Comparison of ENCODE assay signal across 11 cellular contexts in the genomic region with DNA sequence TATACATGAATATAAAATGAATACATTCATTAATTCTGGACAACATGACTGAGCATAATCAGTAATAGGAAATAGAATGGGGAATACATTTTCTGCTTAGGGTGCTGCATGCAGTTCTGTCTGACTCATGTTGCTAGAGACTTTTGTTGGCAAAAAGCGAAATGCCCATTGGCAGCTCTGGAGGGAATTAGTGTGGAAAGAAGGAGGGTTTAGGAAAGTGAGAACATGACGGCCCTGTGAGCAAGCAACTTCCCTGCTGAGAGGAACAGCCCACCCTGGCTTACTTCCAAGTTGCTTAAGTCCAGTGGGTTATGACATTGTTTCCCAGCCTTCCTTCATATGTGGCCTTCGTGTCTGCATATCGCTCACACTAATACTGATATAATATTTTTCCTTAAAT. TPM values are rescaled to one million over a fixed set of nuclear protein-coding genes. Genes with fewer than 3 reads are reported as not detected.
DNase-seq lines count a peak whose midpoint lies in the region; ATAC-seq and TF ChIP-seq lines count a peak whose summit lies in the region.
"Had no signal": no experiment of that assay in that cellular context is flagged by ENCODE, and none has a peak within 500 bp of the region (broad histone marks: within the 10 kb centered on the region; RNA-seq: fewer than 3 reads in every experiment).

No MANE protein-coding gene starts in this region.

- TF ChIP-seq CTCF in CD14-positive monocyte (IDR thresholded peaks at IDR 0.05) (no peak), colonic mucosa (IDR thresholded peaks at IDR 0.05) (no peak), esophagus squamous epithelium (IDR thresholded peaks at IDR 0.05) (no peak)

- H3K27ac ChIP-seq in colonic mucosa (no peak overlapping the region), mesenchymal stem cell (ENCODE audit: low read length, poor library complexity, severe bottlenecking) (no peak overlapping the region), neuronal stem cell (replicated peaks; ENCODE audit: low read length) (no peak overlapping the region), esophagus squamous epithelium (peak overlapping the region in 2 of 4 donors; percentile 49 to 58)

- H2BK5ac ChIP-seq in mesenchymal stem cell (ENCODE audit: low read depth, low read length, poor library complexity, severe bottlenecking) (no peak overlapping the region), neuronal stem cell (ENCODE audit: low read length) (no peak overlapping the region)

- H3K4me1 Mint-ChIP-seq in CD14-positive monocyte = peaks cover 25% of the 10 kb centered on the region

- H2BK12ac ChIP-seq in mesenchymal stem cell (ENCODE audit: low read length in 2 of 2) (peak overlapping the region in 1 of 2 experiments; percentile 31), neuronal stem cell (ENCODE audit: low read length) (no peak overlapping the region)

- peaks cover 8% of the 10 kb centered on the region for H3K79me1 ChIP-seq in mesenchymal stem cell (replicated peaks; ENCODE audit: low read length, poor library complexity, severe bottlenecking)
- H3K79me1 ChIP-seq in neuronal stem cell (ENCODE audit: low read depth, low read length) = no peaks in the 10 kb centered on the region

- H3K14ac ChIP-seq in mesenchymal stem cell (ENCODE audit: low read length in 2 of 2) (no peak overlapping the region), neuronal stem cell (ENCODE audit: low read length) (no peak overlapping the region)

- H3K27me3 Mint-ChIP-seq in CD14-positive monocyte (ENCODE audit: low read depth in 3 of 3) = peaks cover 0 to 2% (median 0%) of the 10 kb centered on the region in 3 donors

- no peaks in the 10 kb centered on the region for H3K36me3 ChIP-seq in colonic mucosa
- H3K36me3 ChIP-seq in mesenchymal stem cell (ENCODE audit: control insufficient read depth in 1 of 2, insufficient read depth in 2 of 2, low read depth in 1 of 2, low read length in 2 of 2) = no peaks in the 10 kb centered on the region
- peaks cover 8 to 37% of the 10 kb centered on the region in 2 donors for H3K36me3 ChIP-seq in neuronal stem cell (replicated peaks in 1 of 2; ENCODE audit: control insufficient read depth in 2 of 2, insufficient read depth in 2 of 2, low read length in 2 of 2)
- peaks cover 0 to 1% (median 0%) of the 10 kb centered on the region in 3 donors for H3K36me3 ChIP-seq in esophagus squamous epithelium

- peak; percentile 63 for DNase-seq in CD14-positive monocyte (ENCODE audit: low spot score)
- peak; percentile 96 for DNase-seq in LHCN-M2 (ENCODE audit: low read depth)
- DNase-seq in colonic mucosa = peak; percentile 26
- peak; percentile 87 for DNase-seq in mesenchymal stem cell
- DNase-seq in OCI-M1 (lab: John Stamatoyannopoulos, UW) = no peak
- no peak for DNase-seq in neuronal stem cell (ENCODE audit: low spot score)
- no peak for DNase-seq in esophagus squamous epithelium (lab: John Stamatoyannopoulos, UW)
- DNase-seq: GDM1; NCI-H774; stimulated activated CD8-positive, alpha-beta memory T cell treated with anti-CD3 and anti-CD28 coated beads, Interleukin-4, amount 100 ng/mL, for 48 hours had no signal

- H3K27ac Mint-ChIP-seq in CD14-positive monocyte = peak overlapping the region in 5 of 7 donors; percentile 21 to 74 (median 52)

- no peak overlapping the region for H3K9ac ChIP-seq in colonic mucosa (ENCODE audit: low read depth in 2 of 2, low read length in 2 of 2)
- H3K9ac ChIP-seq in mesenchymal stem cell (ENCODE audit: low read length) = no peak overlapping the region
- no peak overlapping the region for H3K9ac ChIP-seq in neuronal stem cell (ENCODE audit: low read depth, low read length, poor library complexity)

- no peak overlapping the region for H2BK120ac ChIP-seq in mesenchymal stem cell (ENCODE audit: low read depth, low read length)
- no peak overlapping the region for H2BK120ac ChIP-seq in neuronal stem cell (ENCODE audit: low read depth, low read length)

- H3K4me1 ChIP-seq in colonic mucosa (peaks cover 4% of the 10 kb centered on the region), mesenchymal stem cell (ENCODE audit: control insufficient read depth, insufficient read depth, low read depth, low read length) (no peaks in the 10 kb centered on the region), neuronal stem cell (ENCODE audit: control insufficient read depth in 2 of 2, insufficient read depth in 1 of 2, low read depth in 1 of 2, low read length in 2 of 2) (no peaks in the 10 kb centered on the region), esophagus squamous epithelium (peaks cover 0 to 15% (median 0%) of the 10 kb centered on the region in 3 donors)

- H4K91ac ChIP-seq in mesenchymal stem cell (ENCODE audit: low read length) (no peak overlapping the region), neuronal stem cell (ENCODE audit: low read depth, low read length, poor library complexity) (no peak overlapping the region)

- H3K18ac ChIP-seq in mesenchymal stem cell (ENCODE audit: low read depth in 1 of 2, low read length in 2 of 2) (no peak overlapping the region), neuronal stem cell (ENCODE audit: low read length) (no peak overlapping the region)

- H3K23ac ChIP-seq in mesenchymal stem cell (ENCODE audit: low read length in 2 of 2) (no peak overlapping the region), neuronal stem cell (ENCODE audit: low read depth, low read length, poor library complexity) (no peak overlapping the region)

- H3K4me2 ChIP-seq in mesenchymal stem cell (ENCODE audit: low read length, poor library complexity, severe bottlenecking) (no peak overlapping the region), neuronal stem cell (ENCODE audit: insufficient read depth, low read length, poor library complexity, severe bottlenecking) (no peak overlapping the region)

- TF ChIP-seq POLR2A in esophagus squamous epithelium (IDR thresholded peaks at IDR 0.05) = no peak

- H2BK15ac ChIP-seq in mesenchymal stem cell (ENCODE audit: low read depth, poor library complexity, severe bottlenecking) (no peak overlapping the region), neuronal stem cell (ENCODE audit: low read length) (no peak overlapping the region)

- no peak for ATAC-seq in GM19467 (IDR thresholded peaks at IDR 0.05; ENCODE audit: unreplicated experiment)

- H2AFZ ChIP-seq in mesenchymal stem cell (ENCODE audit: low read depth, low read length) = no peak overlapping the region
- H2AFZ ChIP-seq in neuronal stem cell (ENCODE audit: low read length) = no peak overlapping the region

- no peaks in the 10 kb centered on the region for H3K9me3 Mint-ChIP-seq in CD14-positive monocyte

- no peak overlapping the region for H2AK5ac ChIP-seq in mesenchymal stem cell (ENCODE audit: low read length, severe bottlenecking)
- no peak overlapping the region for H2AK5ac ChIP-seq in neuronal stem cell (ENCODE audit: low read depth, low read length)

- WGBS in mesenchymal stem cell = 78% methylated on average over 2 of the region's 4 CpGs
- WGBS in neuronal stem cell (ENCODE audit: extremely low coverage in 2 of 2, insufficient read length in 2 of 2, insufficient replicate concordance in 1 of 2), 2 donors = no CpG with 5 or more reads among the region's 4 CpGs
- WGBS in esophagus squamous epithelium, 2 donors = 46 to 50% methylated on average over 4 of the region's 4 CpGs

- no peaks in the 10 kb centered on the region for H3K36me3 Mint-ChIP-seq in CD14-positive monocyte

- H4K8ac ChIP-seq in mesenchymal stem cell (ENCODE audit: low read length) = no peak overlapping the region
- H4K8ac ChIP-seq in neuronal stem cell (ENCODE audit: low read depth, low read length) = no peak overlapping the region

- H3K27me3 ChIP-seq in colonic mucosa = no peaks in the 10 kb centered on the region
- no peaks in the 10 kb centered on the region for H3K27me3 ChIP-seq in mesenchymal stem cell (ENCODE audit: control insufficient read depth in 1 of 2, insufficient read depth in 1 of 2, low read length in 2 of 2)
- H3K27me3 ChIP-seq in neuronal stem cell (ENCODE audit: control insufficient read depth in 3 of 3, insufficient read depth in 3 of 3, low read depth in 1 of 3, low read length in 3 of 3) = no peaks in the 10 kb centered on the region
- H3K27me3 ChIP-seq in esophagus squamous epithelium = no peaks in the 10 kb centered on the region

- H3K4ac ChIP-seq in mesenchymal stem cell (ENCODE audit: low read depth in 1 of 2, low read length in 2 of 2) = no peak overlapping the region
- no peak overlapping the region for H3K4ac ChIP-seq in neuronal stem cell (ENCODE audit: low read length)

- H3K4me3 ChIP-seq in colonic mucosa (no peak overlapping the region), mesenchymal stem cell (ENCODE audit: insufficient read depth in 1 of 2, low read depth in 1 of 2, low read length in 2 of 2) (no peak overlapping the region), neuronal stem cell (ENCODE audit: low read length in 2 of 2) (no peak overlapping the region), esophagus squamous epithelium (no peak overlapping the region)

- H3K9me3 ChIP-seq in colonic mucosa = no peaks in the 10 kb centered on the region
- H3K9me3 ChIP-seq in mesenchymal stem cell (ENCODE audit: control insufficient read depth, low read length) = no peaks in the 10 kb centered on the region
- no peaks in the 10 kb centered on the region for H3K9me3 ChIP-seq in neuronal stem cell (replicated peaks in 1 of 2; ENCODE audit: control insufficient read depth in 2 of 2, insufficient read depth in 1 of 2, low read depth in 1 of 2, low read length in 2 of 2)
- no peaks in the 10 kb centered on the region for H3K9me3 ChIP-seq in esophagus squamous epithelium

- intact Hi-C loops in CD14-positive monocyte (cut with micrococcal nuclease) (no loop called here), colonic mucosa (cut with DNase I) (loop anchor here (5.0 to 10.0 kb wide), 2 partner anchors 496 to 1068 kb away; no protein-coding TSS in a partner anchor), esophagus squamous epithelium (cut with DNase I) (loop anchor here (10.0 kb wide), 1 partner anchor 738 kb away; no protein-coding TSS in a partner anchor)

- H3K4me3 Mint-ChIP-seq in CD14-positive monocyte = no peak overlapping the region

RNA-seq across cellular contexts. Expression of gene MAD2L1, which starts 13.8 kb away (rescaled TPM):
- polyA plus RNA-seq in CD14-positive monocyte = under 1 TPM; 0.67 to 0.82 TPM
- total RNA-seq in LHCN-M2 (2014; rRNA removed) = 65.0 and 75.7 TPM in 2 replicates
- polyA plus RNA-seq in LHCN-M2 (2012) = 23.7 TPM
- total RNA-seq in colonic mucosa = 10 to 100 TPM; 13.7 to 35.9 TPM
- polyA plus RNA-seq in mesenchymal stem cell (2013, experiment 1 of 2) = 5.1 TPM
- 6.1 TPM for polyA plus RNA-seq in mesenchymal stem cell (2013, experiment 2 of 2)
- polyA plus RNA-seq in neuronal stem cell (2013, experiment 1 of 2) = 77.0 TPM
- 81.3 TPM for polyA plus RNA-seq in neuronal stem cell (2013, experiment 2 of 2)
- 10 to 100 TPM in 3 of 4 donors, 1 to 10 TPM in 1; 1.8 to 20.3 (median 13.1) TPM for total RNA-seq in esophagus squamous epithelium

Comparison
In these comparisons a context has a peak if more than half of its experiments do, and no peak if none do; other contexts are left out.
1. DNase-seq: peak in CD14-positive monocyte (single experiment), LHCN-M2 (single experiment), colonic mucosa (single experiment) and mesenchymal stem cell (single experiment); none in OCI-M1 (single experiment), neuronal stem cell (single experiment) and esophagus squamous epithelium (single experiment).
2. intact Hi-C loops: an anchor here in colonic mucosa (5.0 to 10.0 kb wide) and esophagus squamous epithelium (10.0 kb wide); none called in CD14-positive monocyte.